Comparison of ENCODE assay signal across 14 cellular contexts in genomic region chr2:26073830-26074229, GRCh38. TPM values are rescaled to one million over a fixed set of nuclear protein-coding genes. Genes with fewer than 3 reads are reported as not detected.
A peak's percentile ranks its signal among the peaks of the same experiment; 100 is the strongest.
DNase-seq lines count a peak whose midpoint lies in the region; ATAC-seq and TF ChIP-seq lines count a peak whose summit lies in the region.
"Had no signal": no experiment of that assay in that cellular context is flagged by ENCODE, and none has a peak within 500 bp of the region (broad histone marks: within the 10 kb centered on the region; RNA-seq: fewer than 3 reads in every experiment).

No MANE protein-coding gene starts in this region.

- no peak overlapping the region for H4K91ac ChIP-seq in H9 (ENCODE audit: insufficient read length, low read depth, low read length)

- TF ChIP-seq POLR2A in right lobe of liver (IDR thresholded peaks at IDR 0.05), result no peak
- TF ChIP-seq POLR2A in prostate gland (IDR thresholded peaks at IDR 0.05), result no peak

- H3K27ac ChIP-seq in H9 (ENCODE audit: insufficient read length, low read depth, low read length) (no peak overlapping the region), colonic mucosa (peak overlapping the region; percentile 62), right lobe of liver (no peak overlapping the region), prostate gland (no peak overlapping the region)
- H3K27ac ChIP-seq: BLaER1 had no signal

- no CpG with 5 or more reads among the region's 3 CpGs for WGBS in H9 (ENCODE audit: extremely low coverage, insufficient read length, low lambda C conversion rate)
- WGBS in right lobe of liver (ENCODE audit: insufficient coverage, low coverage, low lambda C conversion rate, missing lambda C conversion rate), result 42% methylated on average over 3 of the region's 3 CpGs
- 91% methylated on average over 3 of the region's 3 CpGs for WGBS in prostate gland

- H3K56ac ChIP-seq in H9 (ENCODE audit: insufficient read length, low read depth, low read length), result no peak overlapping the region

- H3K27me3 Mint-ChIP-seq in H9 (ENCODE audit: low read depth), result no peaks in the 10 kb centered on the region
- H3K27me3 Mint-ChIP-seq in stimulated activated memory B cell treated with anti-CD40 and anti-IgM and Interleukin-4, amounts not matched to agents 10 μg/mL and 1 μg/mL and 100 μg/mL, for 72 hours, result no peaks in the 10 kb centered on the region

- H3K4me1 Mint-ChIP-seq in H9, result peaks cover 47 to 49% of the 10 kb centered on the region in 2 experiments
- peaks cover 42% of the 10 kb centered on the region for H3K4me1 Mint-ChIP-seq in stimulated activated memory B cell treated with anti-CD40 and anti-IgM and Interleukin-4, amounts not matched to agents 10 μg/mL and 1 μg/mL and 100 μg/mL, for 72 hours

- no peak overlapping the region for H3K4me3 ChIP-seq in colonic mucosa
- H3K4me3 ChIP-seq in right lobe of liver, result no peak overlapping the region
- no peak overlapping the region for H3K4me3 ChIP-seq in prostate gland
- H3K4me3 ChIP-seq: BLaER1 had no signal

- no peak overlapping the region for H2BK12ac ChIP-seq in H9 (ENCODE audit: insufficient read length, low read depth, low read length)

- H2AK5ac ChIP-seq in H9 (ENCODE audit: insufficient read length, low read length), result no peak overlapping the region

- no peaks in the 10 kb centered on the region for H3K23me2 ChIP-seq in H9 (ENCODE audit: insufficient read length, low read depth, low read length, poor library complexity, severe bottlenecking)

- intact Hi-C loops in colonic mucosa (cut with DNase I) (no loop called here), right lobe of liver (cut with DNase I) (no loop called here), prostate gland (cut with DNase I) (no loop called here)

- peak overlapping the region in 2 of 3 experiments; percentile 1 to 21; a peak in 3 of 7 replicates for H3K27ac Mint-ChIP-seq in H9
- peak overlapping the region; percentile 3 for H3K27ac Mint-ChIP-seq in stimulated activated memory B cell treated with anti-CD40 and anti-IgM and Interleukin-4, amounts not matched to agents 10 μg/mL and 1 μg/mL and 100 μg/mL, for 72 hours

- no peak overlapping the region for H4K8ac ChIP-seq in H9 (replicated peaks; ENCODE audit: insufficient read length, low read depth, low read length)

- H3K36me3 Mint-ChIP-seq in H9 (ENCODE audit: insufficient read depth in 1 of 3, low read depth in 3 of 3), result peaks cover 6 to 7% (median 7%) of the 10 kb centered on the region in 3 experiments; a peak in 6 of 7 replicates
- peaks cover 13% of the 10 kb centered on the region for H3K36me3 Mint-ChIP-seq in stimulated activated memory B cell treated with anti-CD40 and anti-IgM and Interleukin-4, amounts not matched to agents 10 μg/mL and 1 μg/mL and 100 μg/mL, for 72 hours

- H3K4me1 ChIP-seq in H9 (ENCODE audit: insufficient read depth, low read length), result peaks cover 6% of the 10 kb centered on the region; the same call in 1 of the 2 replicates
- peaks cover 15% of the 10 kb centered on the region for H3K4me1 ChIP-seq in colonic mucosa
- peaks cover 0 to 31% (median 11%) of the 10 kb centered on the region in 4 donors for H3K4me1 ChIP-seq in right lobe of liver
- H3K4me1 ChIP-seq in prostate gland (replicated peaks), result peaks cover 12% of the 10 kb centered on the region

- H3K27me3 ChIP-seq in H9 (ENCODE audit: insufficient read depth, low read length) (no peaks in the 10 kb centered on the region), colonic mucosa (no peaks in the 10 kb centered on the region), right lobe of liver (no peaks in the 10 kb centered on the region), prostate gland (replicated peaks; ENCODE audit: insufficient read depth) (no peaks in the 10 kb centered on the region)
- H3K27me3 ChIP-seq: BLaER1 had no signal

- H2BK120ac ChIP-seq in H9 (ENCODE audit: low read depth, low read length, poor library complexity, severe bottlenecking), result no peak overlapping the region

- H3K14ac ChIP-seq in H9 (ENCODE audit: insufficient read depth, low read length), result no peak overlapping the region

- H2BK5ac ChIP-seq in H9 (ENCODE audit: insufficient read length, low read length), result no peak overlapping the region

- no peak overlapping the region for H3K23ac ChIP-seq in H9 (ENCODE audit: insufficient read length, low read depth, low read length)

- H3K79me2 ChIP-seq in H9 (ENCODE audit: insufficient read depth, low read length), result peaks cover 28% of the 10 kb centered on the region

- H2BK20ac ChIP-seq in H9 (ENCODE audit: low read depth, low read length, poor library complexity, severe bottlenecking), result no peak overlapping the region

- no peak overlapping the region for H3K4me3 Mint-ChIP-seq in H9
- no peak overlapping the region for H3K4me3 Mint-ChIP-seq in stimulated activated memory B cell treated with anti-CD40 and anti-IgM and Interleukin-4, amounts not matched to agents 10 μg/mL and 1 μg/mL and 100 μg/mL, for 72 hours

- H3T11ph ChIP-seq in H9 (ENCODE audit: low read length), result no peak overlapping the region

- no peak for TF ChIP-seq CTCF in H9 (conservative IDR thresholded peaks at IDR 0.05)
- no peak for TF ChIP-seq CTCF in colonic mucosa (IDR thresholded peaks at IDR 0.05)
- TF ChIP-seq CTCF in right lobe of liver (IDR thresholded peaks at IDR 0.05), result no peak
- TF ChIP-seq CTCF in prostate gland (IDR thresholded peaks at IDR 0.05), result no peak

- H2AFZ ChIP-seq in H9 (ENCODE audit: low read length), result no peak overlapping the region

- H3K9me3 ChIP-seq in H9 (ENCODE audit: control insufficient read depth, low read depth, low read length) (no peaks in the 10 kb centered on the region), colonic mucosa (no peaks in the 10 kb centered on the region), right lobe of liver (no peaks in the 10 kb centered on the region), prostate gland (no peaks in the 10 kb centered on the region)

- ATAC-seq in right lobe of liver (peak; percentile 41 to 54 (median 44)), HG03378 (IDR thresholded peaks at IDR 0.05; ENCODE audit: unreplicated experiment) (no peak), HG02852 (IDR thresholded peaks at IDR 0.05; ENCODE audit: unreplicated experiment) (no peak)
- no peak for ATAC-seq in stimulated activated memory B cell treated with anti-CD40 and anti-IgM and Interleukin-4, amounts not matched to agents 10 μg/mL and 1 μg/mL and 100 μg/mL, for 72 hours

- H3K9me3 Mint-ChIP-seq in H9, result peaks cover 6% of the 10 kb centered on the region in 2 experiments; a peak in 4 of 5 replicates
- H3K9me3 Mint-ChIP-seq in stimulated activated memory B cell treated with anti-CD40 and anti-IgM and Interleukin-4, amounts not matched to agents 10 μg/mL and 1 μg/mL and 100 μg/mL, for 72 hours, result no peaks in the 10 kb centered on the region

- no peak overlapping the region for H3K4ac ChIP-seq in H9 (ENCODE audit: low read depth, low read length)

- no peak overlapping the region for H3K9ac ChIP-seq in H9 (ENCODE audit: extremely low read depth, insufficient read length, low read length)
- no peak overlapping the region for H3K9ac ChIP-seq in colonic mucosa (ENCODE audit: low read depth in 2 of 2, low read length in 2 of 2)
- H3K9ac ChIP-seq: BLaER1 had no signal

- H3K36me3 ChIP-seq in colonic mucosa (no peaks in the 10 kb centered on the region), right lobe of liver (no peaks in the 10 kb centered on the region), prostate gland (no peaks in the 10 kb centered on the region)

- H4K5ac ChIP-seq in H9 (ENCODE audit: insufficient read length, low read depth, low read length), result no peak overlapping the region

- H3K18ac ChIP-seq in H9 (ENCODE audit: insufficient read length, low read depth, low read length), result no peak overlapping the region

- DNase-seq in H9 (no peak), colonic mucosa (no peak), right lobe of liver (no peak), prostate gland (ENCODE audit: low spot score) (no peak)
- DNase-seq: EL, MV-4-11, NCI-H1436, NCI-H2081, NCI-H510A treated with DMSO at 0.1 percent for 48 hours, SHP77 had no signal

- no peak overlapping the region for H2BK15ac ChIP-seq in H9 (ENCODE audit: low read depth, low read length)

- peaks cover 6% of the 10 kb centered on the region for H3K79me1 ChIP-seq in H9 (ENCODE audit: insufficient read depth, low read depth, low read length, poor library complexity, severe bottlenecking)

- H4K20me1 ChIP-seq in H9 (ENCODE audit: control insufficient read depth, insufficient read depth, insufficient read length), result no peaks in the 10 kb centered on the region

- no peak overlapping the region for H3K4me2 ChIP-seq in H9 (ENCODE audit: insufficient read depth, insufficient read length, low read length)
- H3K4me2 ChIP-seq: BLaER1 had no signal

RNA-seq across cellular contexts. Expression of gene RAB10, which starts 39.9 kb away (rescaled TPM):
- total RNA-seq in H9 (2021) (124 and 130 TPM in 2 replicates), colonic mucosa (100 to 1,000 TPM; 195 to 206 TPM), right lobe of liver (10 to 100 TPM; 41.6 to 95.1 (median 70.6) TPM), prostate gland (100 to 1,000 TPM; 118 to 139 TPM)

Comparison
In these comparisons a context has a peak if more than half of its experiments do, and no peak if none do; other contexts are left out.
1. ATAC-seq: peak in right lobe of liver (4 of 4); none in stimulated activated memory B cell treated with anti-CD40 and anti-IgM and Interleukin-4, amounts not matched to agents 10 μg/mL and 1 μg/mL and 100 μg/mL, for 72 hours (single experiment), HG03378 (single experiment) and HG02852 (single experiment).